In the genomic region with DNA sequence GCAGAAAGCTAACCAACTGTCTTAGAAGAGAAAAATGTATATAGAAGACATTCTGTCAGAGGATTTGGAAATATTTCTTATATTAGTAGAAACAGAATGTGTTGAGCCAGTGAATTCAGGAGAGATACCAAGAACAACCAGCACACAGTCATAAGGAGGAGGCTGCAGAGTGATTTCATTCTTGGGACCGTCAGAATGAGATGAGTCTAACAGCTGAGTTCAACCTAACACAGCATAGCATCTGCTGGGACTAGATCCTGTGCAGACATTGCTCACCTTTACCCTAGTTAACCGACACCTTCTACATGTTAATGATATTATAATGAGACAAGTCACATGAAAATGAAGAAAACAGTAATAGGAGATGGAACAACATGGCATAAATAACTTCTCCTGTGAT, we compare ENCODE assay signal across 6 cellular contexts.
"Had no signal": no experiment of that assay in that cellular context is flagged by ENCODE, and none has a peak within 500 bp of the region (broad histone marks: within the 10 kb centered on the region; RNA-seq: fewer than 3 reads in every experiment).

No MANE protein-coding gene starts in this region.

- DNase-seq: IMR-90, KBM-7 had no signal

- ATAC-seq: HepG2, K562 had no signal

- FAIRE-seq: HepG2, K562 had no signal

- H3K27ac ChIP-seq: HL-60 had no signal

- H3K4me1 Mint-ChIP-seq: IgD-negative memory B cell had no signal

- H3K4me3 ChIP-seq: K562 had no signal

- H3K4me3 Mint-ChIP-seq: IgD-negative memory B cell had no signal

- H3K27ac Mint-ChIP-seq: IgD-negative memory B cell had no signal

- H3K27me3 Mint-ChIP-seq: IgD-negative memory B cell had no signal
